Comparison of ENCODE assay signal across 8 cellular contexts in genomic region chr2:113297596-113297995, GRCh38. TPM values are rescaled to one million over a fixed set of nuclear protein-coding genes. Genes with fewer than 3 reads are reported as not detected.
A peak's percentile ranks its signal among the peaks of the same experiment; 100 is the strongest.
DNase-seq lines count a peak whose midpoint lies in the region; ATAC-seq and TF ChIP-seq lines count a peak whose summit lies in the region.
"Not testable (repeated sequence)": the region's sequence is repeated elsewhere in the genome, so short reads cannot be mapped to it uniquely, and the experiment has no call there.

No MANE protein-coding gene starts in this region.

- H3K4me2 ChIP-seq in KMS-11 = not testable (repeated sequence)

- not testable (repeated sequence) for H3K36me3 Mint-ChIP-seq in activated CD8-positive, alpha-beta memory T cell treated with anti-CD3 and anti-CD28 coated beads, Interleukin-2, amount 10 ng/mL, durations not matched to agents 7 days and 5 days

- intact Hi-C loops in transverse colon (cut with DNase I; ENCODE audit: low total_unique reads) = not testable (repeated sequence)

- not testable (repeated sequence) for TF ChIP-seq EP300 in transverse colon (IDR thresholded peaks at IDR 0.05; ENCODE audit: low read depth)

- H3K4me1 ChIP-seq in KMS-11 (ENCODE audit: low read depth, poor library complexity, severe bottlenecking); neutrophil (ENCODE audit: control insufficient read depth in 1 of 2, insufficient read depth in 1 of 2, low read depth in 1 of 2, low read length in 1 of 2); transverse colon: not testable (repeated sequence)

- H3K9me3 ChIP-seq in neutrophil, transverse colon: not testable (repeated sequence)

- WGBS in transverse colon (ENCODE audit: low coverage in 1 of 2), 2 donors = 26% methylated on average over 2 of the region's 2 CpGs; no CpG with 5 or more reads in 1 of the 2 donors

- not testable (repeated sequence) for H3K36me3 ChIP-seq in KMS-11 (ENCODE audit: insufficient read depth); neutrophil; transverse colon

- in situ Hi-C loops in SK-MEL-5 (cut with HindIII; ENCODE audit: low pct_unique_long_range_greater_than_20kb, low sequenced_read_pairs); astrocyte of the spinal cord (cut with HindIII; ENCODE audit: low sequenced_read_pairs); transverse colon (cut with MboI; ENCODE audit: low pct_ligation_motif_present in 1 of 4, low pct_unique_long_range_greater_than_20kb in 1 of 4, low sequenced_read_pairs in 3 of 4): not testable (repeated sequence)

- not testable (repeated sequence) for H3K4me3 ChIP-seq in KMS-11 (IDR thresholded peaks at IDR 0.05; ENCODE audit: insufficient read depth, low read depth, low read length); astrocyte of the spinal cord (ENCODE audit: low read depth, low read length); fibroblast of villous mesenchyme (ENCODE audit: low read depth, low read length); neutrophil (ENCODE audit: low read depth in 1 of 2, low read length in 1 of 2); transverse colon

- CTCF ChIA-PET in activated CD8-positive, alpha-beta memory T cell treated with anti-CD3 and anti-CD28 coated beads, Interleukin-2, amount 10 ng/mL, durations not matched to agents 7 days and 5 days (lab: Charles Lee) = interaction anchor here (0.7 to 2.2 kb wide), 5 partner anchors 12 to 160 kb away, joined by 3 to 5 read pairs (median 4); no protein-coding TSS in a partner anchor

- peaks cover 39% of the 10 kb centered on the region for H3K27me3 Mint-ChIP-seq in activated CD8-positive, alpha-beta memory T cell treated with anti-CD3 and anti-CD28 coated beads, Interleukin-2, amount 10 ng/mL, durations not matched to agents 7 days and 5 days

- not testable (repeated sequence) for TF ChIP-seq POLR2A in transverse colon (IDR thresholded peaks at IDR 0.05)

- not testable (repeated sequence) for H3K27me3 ChIP-seq in KMS-11 (ENCODE audit: insufficient read depth, low read depth); neutrophil; transverse colon

- not testable (repeated sequence) for H3K79me2 ChIP-seq in KMS-11 (ENCODE audit: insufficient read depth, low read depth)

- H2AFZ ChIP-seq in KMS-11 (ENCODE audit: low read depth) = not testable (repeated sequence)

- H3K27ac ChIP-seq in KMS-11, neutrophil, transverse colon: not testable (repeated sequence)

- DNase-seq in DMS53 (lab: John Stamatoyannopoulos, UW) (peak; percentile 67), SK-MEL-5 (ENCODE audit: low read depth, low spot score) (peak; percentile 34), transverse colon (peak; percentile 57)
- DNase-seq in activated CD8-positive, alpha-beta memory T cell treated with anti-CD3 and anti-CD28 coated beads, Interleukin-2, amount 10 ng/mL, durations not matched to agents 7 days and 5 days = peak; percentile 60
- DNase-seq in astrocyte of the spinal cord (ENCODE audit: low read depth, low spot score); fibroblast of villous mesenchyme (ENCODE audit: low read depth): not testable (repeated sequence)

- not testable (repeated sequence) for ATAC-seq in activated CD8-positive, alpha-beta memory T cell treated with anti-CD3 and anti-CD28 coated beads, Interleukin-2, amount 10 ng/mL, durations not matched to agents 7 days and 5 days

- not testable (repeated sequence) for H4K20me1 ChIP-seq in KMS-11 (ENCODE audit: insufficient read depth)

- H3K27ac Mint-ChIP-seq in activated CD8-positive, alpha-beta memory T cell treated with anti-CD3 and anti-CD28 coated beads, Interleukin-2, amount 10 ng/mL, durations not matched to agents 7 days and 5 days = not testable (repeated sequence)

- H3K4me3 Mint-ChIP-seq in activated CD8-positive, alpha-beta memory T cell treated with anti-CD3 and anti-CD28 coated beads, Interleukin-2, amount 10 ng/mL, durations not matched to agents 7 days and 5 days = not testable (repeated sequence)

- H3K9me3 Mint-ChIP-seq in activated CD8-positive, alpha-beta memory T cell treated with anti-CD3 and anti-CD28 coated beads, Interleukin-2, amount 10 ng/mL, durations not matched to agents 7 days and 5 days (ENCODE audit: low read depth) = not testable (repeated sequence)

- H3K4me1 Mint-ChIP-seq in activated CD8-positive, alpha-beta memory T cell treated with anti-CD3 and anti-CD28 coated beads, Interleukin-2, amount 10 ng/mL, durations not matched to agents 7 days and 5 days = not testable (repeated sequence)

- TF ChIP-seq CTCF in KMS-11 (conservative IDR thresholded peaks at IDR 0.05; ENCODE audit: low read depth, low read length) = 0 out of 2 replicates have a peak, but pooled peaks have one; percentile 17
- TF ChIP-seq CTCF in astrocyte of the spinal cord (IDR thresholded peaks at IDR 0.05; ENCODE audit: low read depth, low read length) = peak; percentile 46
- peak; percentile 42 for TF ChIP-seq CTCF in fibroblast of villous mesenchyme (IDR thresholded peaks at IDR 0.05; ENCODE audit: insufficient read depth, low read depth, low read length)
- TF ChIP-seq CTCF in neutrophil (IDR thresholded peaks at IDR 0.05) = peak; percentile 45
- peak in 3 of 5 experiments; percentile 25 to 39 (median 25) for TF ChIP-seq CTCF in transverse colon (IDR thresholded peaks at IDR 0.05)

- H3K9ac ChIP-seq in KMS-11 = not testable (repeated sequence)

RNA-seq across cellular contexts. Expression of gene PAX8, which starts 18.9 kb away (rescaled TPM):
- total RNA-seq in SK-MEL-5 (2014; rRNA removed; shearing (Covaris generic)) = 0.75 and 0.90 TPM in 2 replicates
- polyA plus RNA-seq in SK-MEL-5 (2015; cell fraction: cytosol; rRNA removed) = 3.6 and 4.6 TPM in 2 replicates
- polyA plus RNA-seq in SK-MEL-5 (2015; cell fraction: nucleus; rRNA removed) = 1.0 and 3.3 TPM in 2 replicates
- 1 to 10 TPM; 1.6 to 2.1 TPM for total RNA-seq in activated CD8-positive, alpha-beta memory T cell treated with anti-CD3 and anti-CD28 coated beads, Interleukin-2, amount 10 ng/mL, durations not matched to agents 7 days and 5 days
- 1.3 and 1.9 TPM in 2 replicates for total RNA-seq in fibroblast of villous mesenchyme
- total RNA-seq in transverse colon = 10 to 100 TPM in 2 of 4 donors, 1 to 10 TPM in 2; 1.6 to 13.7 (median 8.3) TPM
